Comparison of ENCODE assay signal across 16 cellular contexts in the genomic region with DNA sequence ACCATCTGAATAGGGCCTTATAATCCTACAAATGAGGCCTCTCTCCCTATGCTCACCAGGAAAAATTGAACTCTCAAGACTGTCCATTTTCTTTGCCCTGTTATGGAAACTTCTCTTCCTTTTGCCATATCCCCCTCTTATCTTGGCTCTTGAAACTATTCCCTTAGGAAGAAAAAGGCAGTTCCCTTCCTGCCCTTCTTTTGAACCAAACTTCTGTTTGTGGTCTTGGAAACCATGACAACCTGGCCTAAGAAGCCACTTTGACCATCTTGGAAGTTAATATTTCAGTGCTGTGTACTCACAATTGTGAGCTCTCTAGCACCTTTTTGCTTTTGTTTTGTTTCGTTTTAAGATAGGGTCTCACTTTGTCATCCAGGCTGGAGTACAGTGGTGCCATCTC. TPM values are rescaled to one million over a fixed set of nuclear protein-coding genes. Genes with fewer than 3 reads are reported as not detected.
A peak's percentile ranks its signal among the peaks of the same experiment; 100 is the strongest.
DNase-seq lines count a peak whose midpoint lies in the region; ATAC-seq and TF ChIP-seq lines count a peak whose summit lies in the region.
"Had no signal": no experiment of that assay in that cellular context is flagged by ENCODE, and none has a peak within 500 bp of the region (broad histone marks: within the 10 kb centered on the region; RNA-seq: fewer than 3 reads in every experiment).

No MANE protein-coding gene starts in this region.

- peaks cover 69% of the 10 kb centered on the region for H3K4me1 ChIP-seq in GM23248 (ENCODE audit: insufficient read depth)
- no peaks in the 10 kb centered on the region for H3K4me1 ChIP-seq in colonic mucosa
- H3K4me1 ChIP-seq in skeletal muscle tissue (ENCODE audit: control insufficient read depth in 3 of 3, insufficient read depth in 3 of 3, low read length in 3 of 3), result peaks cover 42 to 58% (median 56%) of the 10 kb centered on the region in 3 donors

- H3K79me2 ChIP-seq in GM23248 (ENCODE audit: insufficient read depth), result peaks cover 96% of the 10 kb centered on the region

- H3K9me3 ChIP-seq in GM23248 (ENCODE audit: low read depth) (no peaks in the 10 kb centered on the region), colonic mucosa (no peaks in the 10 kb centered on the region), skeletal muscle tissue (ENCODE audit: control insufficient read depth in 3 of 3, low read length in 3 of 3) (no peaks in the 10 kb centered on the region)
- H3K9me3 ChIP-seq: SK-N-SH had no signal

- H3K27ac Mint-ChIP-seq in immature natural killer cell, result peak overlapping the region; percentile 29 to 91 (median 86)
- H3K27ac Mint-ChIP-seq: activated B cell treated with CpG ODN at 0.5 μM for 24 hours; activated naive CD8-positive, alpha-beta T cell had no signal

- peaks cover 0 to 4% (median 0%) of the 10 kb centered on the region in 3 donors for H3K27me3 Mint-ChIP-seq in immature natural killer cell (ENCODE audit: low read depth in 3 of 3)
- H3K27me3 Mint-ChIP-seq: activated B cell treated with CpG ODN at 0.5 μM for 24 hours; activated naive CD8-positive, alpha-beta T cell; naive thymus-derived CD8-positive, alpha-beta T cell had no signal

- ATAC-seq in HG02763 (IDR thresholded peaks at IDR 0.05; ENCODE audit: unreplicated experiment) (no peak), GM19455 (IDR thresholded peaks at IDR 0.05; ENCODE audit: unreplicated experiment) (no peak)
- ATAC-seq: naive thymus-derived CD8-positive, alpha-beta T cell had no signal

- H2AFZ ChIP-seq in GM23248, result no peak overlapping the region

- in situ Hi-C loops in GM23248 (cut with MboI), result no loop called here

- no peak for TF ChIP-seq CTCF in colonic mucosa (IDR thresholded peaks at IDR 0.05)

- intact Hi-C loops in colonic mucosa (cut with DNase I), result no loop called here

- WGBS in GM23248 (ENCODE audit: low coverage in 1 of 2, low lambda C conversion rate in 2 of 2, missing lambda C conversion rate in 2 of 2), 2 experiments, result 56 to 82% methylated on average over 1 of the region's 1 CpG

- H3K36me3 ChIP-seq in GM23248 (ENCODE audit: low read depth), result no peaks in the 10 kb centered on the region
- H3K36me3 ChIP-seq in colonic mucosa, result no peaks in the 10 kb centered on the region
- H3K36me3 ChIP-seq in skeletal muscle tissue (ENCODE audit: control insufficient read depth in 3 of 3, insufficient read depth in 3 of 3, low read length in 3 of 3), result no peaks in the 10 kb centered on the region

- peak overlapping the region in 3 of 5 donors; percentile 0 to 20 (median 16) for H3K4me3 Mint-ChIP-seq in immature natural killer cell
- H3K4me3 Mint-ChIP-seq: activated B cell treated with CpG ODN at 0.5 μM for 24 hours; activated naive CD8-positive, alpha-beta T cell had no signal

- peaks cover 87 to 96% of the 10 kb centered on the region in 2 donors for H3K4me1 Mint-ChIP-seq in immature natural killer cell
- H3K4me1 Mint-ChIP-seq: activated B cell treated with CpG ODN at 0.5 μM for 24 hours had no signal

- H3K27ac ChIP-seq in GM23248 (no peak overlapping the region), colonic mucosa (peak overlapping the region; percentile 53), skeletal muscle tissue (ENCODE audit: low read depth, low read length) (peak overlapping the region; percentile 71)

- H3K4me3 ChIP-seq in GM23248 (no peak overlapping the region), colonic mucosa (no peak overlapping the region), skeletal muscle tissue (ENCODE audit: low read length in 3 of 3) (no peak overlapping the region)

- DNase-seq in GM23248, result peak; percentile 30
- DNase-seq in colonic mucosa, result no peak
- no peak for DNase-seq in immature natural killer cell
- DNase-seq in T-helper 1 cell, result no peak
- no peak for DNase-seq in cortex of kidney (lab: John Stamatoyannopoulos, UW)
- DNase-seq: activated B cell treated with CpG ODN at 0.5 μM for 24 hours; activated CD8-positive, alpha-beta memory T cell treated with anti-CD3 and anti-CD28 coated beads, Interleukin-2, amount 50 U/mL, for 4 hours; DMS79; foreskin fibroblast; HCEC 1CT; naive thymus-derived CD8-positive, alpha-beta T cell; SK-N-SH had no signal

- H4K20me1 ChIP-seq in GM23248 (ENCODE audit: insufficient read depth), result no peaks in the 10 kb centered on the region

- no peaks in the 10 kb centered on the region for H3K9me2 ChIP-seq in GM23248 (ENCODE audit: insufficient read depth)
- H3K9me2 ChIP-seq: SK-N-SH had no signal

- no peaks in the 10 kb centered on the region for H3K27me3 ChIP-seq in GM23248 (replicated peaks; ENCODE audit: insufficient read depth)
- H3K27me3 ChIP-seq in colonic mucosa, result no peaks in the 10 kb centered on the region
- H3K27me3 ChIP-seq in skeletal muscle tissue (ENCODE audit: control insufficient read depth in 3 of 3, insufficient read depth in 3 of 3, low read length in 3 of 3), result no peaks in the 10 kb centered on the region

- peaks cover 0 to 11% (median 3%) of the 10 kb centered on the region in 3 donors for H3K36me3 Mint-ChIP-seq in immature natural killer cell

- H3K9me3 Mint-ChIP-seq in immature natural killer cell, result no peaks in the 10 kb centered on the region
- H3K9me3 Mint-ChIP-seq: activated B cell treated with CpG ODN at 0.5 μM for 24 hours; naive thymus-derived CD8-positive, alpha-beta T cell had no signal

- H3K4me2 ChIP-seq in GM23248 (ENCODE audit: unreplicated experiment), result no peak overlapping the region
- H3K4me2 ChIP-seq: SK-N-SH had no signal

- H3K9ac ChIP-seq in GM23248 (no peak overlapping the region), colonic mucosa (ENCODE audit: low read depth in 2 of 2, low read length in 2 of 2) (peak overlapping the region in 1 of 2 donors; percentile 26), skeletal muscle tissue (ENCODE audit: low read depth in 1 of 3, low read length in 3 of 3) (no peak overlapping the region)
- H3K9ac ChIP-seq: SK-N-SH had no signal

- peaks cover 40% of the 10 kb centered on the region for H3F3A ChIP-seq in GM23248 (ENCODE audit: insufficient read depth)

RNA-seq across cellular contexts. Expression of a gene that starts 40.0 kb away (rescaled TPM):
- total RNA-seq in GM23248 (2014; rRNA removed; shearing (Covaris generic)), result 82.8 and 86.6 TPM in 2 replicates
- polyA plus RNA-seq in GM23248 (2016; fragmentation: Nextera tagmentation; extraction: Ambion mirVana), result 49.5 and 49.7 TPM in 2 replicates
- total RNA-seq in colonic mucosa, result 10 to 100 TPM; 10.5 to 57.6 TPM
- polyA plus RNA-seq in immature natural killer cell, result 10 to 100 TPM; 24.5 to 63.1 (median 36.8) TPM
- 60.5 TPM for total RNA-seq in skeletal muscle tissue
